8 cellular contexts compared by ENCODE assay signal in the genomic region with DNA sequence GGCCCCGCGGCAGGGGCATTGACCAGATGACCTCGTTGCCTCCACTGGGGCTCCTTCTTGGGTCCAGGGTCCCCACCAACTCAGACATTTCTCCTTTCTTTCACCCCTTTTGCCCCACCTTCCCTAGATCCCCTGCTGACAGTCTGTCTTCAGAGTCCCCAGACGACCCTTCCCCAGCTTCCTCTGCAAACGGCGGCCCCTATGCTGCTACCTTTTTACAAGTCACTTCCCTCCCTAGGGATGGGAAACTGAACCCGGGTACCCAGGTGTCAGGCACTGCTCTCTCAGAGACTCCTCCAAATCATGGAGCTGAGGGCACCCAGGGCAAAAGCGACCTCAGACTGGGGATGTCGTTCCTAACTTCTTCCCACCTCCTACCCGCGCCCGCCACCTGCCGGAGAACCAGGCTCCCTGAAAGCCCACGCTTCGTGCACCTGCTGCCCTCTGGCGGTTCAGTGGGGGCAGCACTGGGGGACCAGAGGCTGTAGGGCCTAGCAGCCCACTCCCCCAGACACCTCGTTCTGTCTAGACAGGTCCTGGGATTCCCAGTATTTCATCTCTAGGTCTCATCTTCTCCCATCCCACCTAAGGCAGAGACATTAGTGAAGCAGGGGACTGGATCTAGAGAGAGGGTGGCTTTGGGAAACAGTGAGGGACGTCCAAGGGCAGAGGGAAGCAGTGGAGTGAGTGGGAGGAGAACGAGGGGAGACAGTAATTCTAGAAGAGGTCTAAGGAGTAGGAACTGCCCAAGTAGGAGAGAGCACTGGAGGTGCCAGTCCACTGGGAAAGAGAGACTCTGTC. TPM values are rescaled to one million over a fixed set of nuclear protein-coding genes. Genes with fewer than 3 reads are reported as not detected.
DNase-seq lines count a peak whose midpoint lies in the region; ATAC-seq and TF ChIP-seq lines count a peak whose summit lies in the region.

No MANE protein-coding gene starts in this region.

- H3K4me1 Mint-ChIP-seq in activated CD4-positive, alpha-beta T cell treated with anti-CD3 and anti-CD28 coated beads for 36 hours, result peaks cover 10% of the 10 kb centered on the region
- peaks cover 34% of the 10 kb centered on the region for H3K4me1 Mint-ChIP-seq in chondrocyte (ENCODE audit: low read depth)

- no peaks in the 10 kb centered on the region for H3K9me3 Mint-ChIP-seq in activated CD4-positive, alpha-beta T cell treated with anti-CD3 and anti-CD28 coated beads for 36 hours (ENCODE audit: low read depth)
- H3K9me3 Mint-ChIP-seq in chondrocyte (ENCODE audit: low read depth), result no peaks in the 10 kb centered on the region

- POLR2A ChIA-PET in activated CD4-positive, alpha-beta T cell treated with anti-CD3 and anti-CD28 coated beads for 36 hours (lab: Charles Lee), result interaction anchor here (1.0 kb wide), 1 partner anchor 92 kb away, joined by 3 read pairs; no protein-coding TSS in a partner anchor

- no peaks in the 10 kb centered on the region for H3K27me3 ChIP-seq in layer of hippocampus (ENCODE audit: control insufficient read depth, insufficient read depth, low read length)

- intact Hi-C loops in activated CD4-positive, alpha-beta T cell treated with anti-CD3 and anti-CD28 coated beads for 36 hours (cut with DNase I, micrococcal nuclease), result loop anchor here in 1 of 2 experiments (1.0 kb wide), 3 partner anchors 11 to 159 kb away; no protein-coding TSS in a partner anchor

- CTCF ChIA-PET in activated CD4-positive, alpha-beta T cell treated with anti-CD3 and anti-CD28 coated beads for 36 hours (lab: Charles Lee), result interaction anchor here (0.6 to 5.5 kb wide), 67 partner anchors 8 to 370 kb away, joined by 3 to 62 read pairs (median 5); a partner anchor contains a TSS

- H3K27me3 Mint-ChIP-seq in activated CD4-positive, alpha-beta T cell treated with anti-CD3 and anti-CD28 coated beads for 36 hours, result no peaks in the 10 kb centered on the region
- no peaks in the 10 kb centered on the region for H3K27me3 Mint-ChIP-seq in chondrocyte (ENCODE audit: low read depth)

- no peak overlapping the region for H3K27ac Mint-ChIP-seq in activated CD4-positive, alpha-beta T cell treated with anti-CD3 and anti-CD28 coated beads for 36 hours
- H3K27ac Mint-ChIP-seq in chondrocyte (ENCODE audit: unreplicated experiment), result peak overlapping the region; percentile 61

- peak overlapping the region; percentile 54 for H3K27ac ChIP-seq in layer of hippocampus (ENCODE audit: low read depth, low read length)

- no peaks in the 10 kb centered on the region for H3K36me3 Mint-ChIP-seq in activated CD4-positive, alpha-beta T cell treated with anti-CD3 and anti-CD28 coated beads for 36 hours (ENCODE audit: low read depth)
- H3K36me3 Mint-ChIP-seq in chondrocyte (ENCODE audit: low read depth), result no peaks in the 10 kb centered on the region

- in situ Hi-C loops in GM13977 (cut with MboI; ENCODE audit: low pct_unique_long_range_greater_than_20kb, low sequenced_read_pairs, unreplicated experiment), result no loop called here

- peak; percentile 100 for TF ChIP-seq CTCF in GM13977 (IDR thresholded peaks at IDR 0.05; ENCODE audit: extremely low read depth, insufficient read depth, missing control alignments)
- peak; percentile 100 for TF ChIP-seq CTCF in chondrocyte (IDR thresholded peaks at IDR 0.05)

- peak; percentile 78 for ATAC-seq in HG03039 (IDR thresholded peaks at IDR 0.05; ENCODE audit: unreplicated experiment)
- peak; percentile 86 for ATAC-seq in activated CD4-positive, alpha-beta T cell treated with anti-CD3 and anti-CD28 coated beads for 36 hours

- DNase-seq in GM13977 (ENCODE audit: low spot score), result peak; percentile 95
- DNase-seq in NCI-H226, result peak; percentile 79
- DNase-seq in activated CD4-positive, alpha-beta T cell treated with anti-CD3 and anti-CD28 coated beads for 36 hours, result peak; percentile 96
- DNase-seq in chondrocyte (ENCODE audit: low spot score), result no peak
- DNase-seq in stimulated activated CD4-positive, alpha-beta T cell treated with anti-CD3 and anti-CD28 coated beads, Interleukin-15, amount 100 ng/mL, for 48 hours (ENCODE audit: low read depth in 2 of 2), result peak; percentile 81 to 90
- DNase-seq in DMS79 (lab: John Stamatoyannopoulos, UW), result no peak

- peak overlapping the region; percentile 47 for H3K4me3 Mint-ChIP-seq in activated CD4-positive, alpha-beta T cell treated with anti-CD3 and anti-CD28 coated beads for 36 hours
- peak overlapping the region; percentile 81 for H3K4me3 Mint-ChIP-seq in chondrocyte (ENCODE audit: unreplicated experiment)

RNA-seq across cellular contexts. Expression of a gene that starts 4.9 kb away (rescaled TPM):
- under 1 TPM; 0.73 to 0.74 TPM for total RNA-seq in activated CD4-positive, alpha-beta T cell treated with anti-CD3 and anti-CD28 coated beads for 36 hours
- total RNA-seq in chondrocyte, result 5.5 to 6.8 TPM (median 6.4 TPM) in 3 replicates

RNA-seq across cellular contexts. Expression of a gene that starts 15.3 kb away (rescaled TPM):
- 1 to 10 TPM in 1 of 2 experiments, under 1 TPM in 1; 0.98 to 1.7 TPM for total RNA-seq in activated CD4-positive, alpha-beta T cell treated with anti-CD3 and anti-CD28 coated beads for 36 hours
- total RNA-seq in chondrocyte, result not detected in 3 replicates

RNA-seq across cellular contexts. Expression of a gene that starts 39.5 kb away (rescaled TPM):
- total RNA-seq in activated CD4-positive, alpha-beta T cell treated with anti-CD3 and anti-CD28 coated beads for 36 hours, result 10 to 100 TPM; 38.6 to 58.0 TPM
- total RNA-seq in chondrocyte, result 121 to 160 TPM (median 152 TPM) in 3 replicates

RNA-seq across cellular contexts. Expression of a gene that starts 54.7 kb away (rescaled TPM):
- 10 to 100 TPM; 95.2 to 98.7 TPM for total RNA-seq in activated CD4-positive, alpha-beta T cell treated with anti-CD3 and anti-CD28 coated beads for 36 hours
- total RNA-seq in chondrocyte, result 101 to 119 TPM (median 108 TPM) in 3 replicates

Comparison
In these comparisons a context has a peak if more than half of its experiments do, and no peak if none do; other contexts are left out.
1. DNase-seq: peak in GM13977 (single experiment), NCI-H226 (single experiment), activated CD4-positive, alpha-beta T cell treated with anti-CD3 and anti-CD28 coated beads for 36 hours (single experiment) and stimulated activated CD4-positive, alpha-beta T cell treated with anti-CD3 and anti-CD28 coated beads, Interleukin-15, amount 100 ng/mL, for 48 hours (2 of 2); none in chondrocyte (single experiment) and DMS79 (single experiment).